Comparison of ENCODE assay signal across 18 cellular contexts in the genomic region with DNA sequence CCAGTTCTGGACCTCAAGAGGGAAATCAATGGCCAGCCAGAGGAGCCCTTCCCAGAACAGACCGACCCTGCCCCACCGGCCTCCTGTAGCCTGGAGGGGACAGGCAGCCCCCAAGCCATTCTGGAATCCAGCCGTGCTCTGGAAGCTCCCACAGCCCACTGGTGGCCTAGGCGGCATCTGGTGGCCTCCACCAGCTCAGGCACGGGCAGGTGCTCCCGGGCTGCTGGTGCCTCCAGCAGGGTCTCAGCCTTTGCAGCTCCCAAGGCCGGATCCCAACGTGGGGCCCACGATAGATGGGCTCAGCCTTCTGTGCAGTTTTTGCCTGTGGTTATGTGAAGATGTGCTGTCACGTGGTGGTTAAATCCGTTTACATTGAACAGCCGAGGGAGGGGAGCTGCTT. TPM values are rescaled to one million over a fixed set of nuclear protein-coding genes. Genes with fewer than 3 reads are reported as not detected.
DNase-seq lines count a peak whose midpoint lies in the region; TF ChIP-seq lines count a peak whose summit lies in the region.
"Had no signal": no experiment of that assay in that cellular context is flagged by ENCODE, and none has a peak within 500 bp of the region (broad histone marks: within the 10 kb centered on the region; RNA-seq: fewer than 3 reads in every experiment).

No MANE protein-coding gene starts in this region.

- TF ChIP-seq POLR2A in uterus (IDR thresholded peaks at IDR 0.05), result no peak

- H3K36me3 ChIP-seq in uterus, result no peaks in the 10 kb centered on the region
- H3K36me3 ChIP-seq: BE2C, gastrocnemius medialis, ovary, thyroid gland had no signal

- intact Hi-C loops in uterus (cut with DNase I; ENCODE audit: low total_unique reads), result no loop called here

- no peaks in the 10 kb centered on the region for H3K27me3 ChIP-seq in uterus
- H3K27me3 ChIP-seq: BE2C, gastrocnemius medialis, ovary, thyroid gland had no signal

- H3K9me3 ChIP-seq in uterus, result no peaks in the 10 kb centered on the region
- H3K9me3 ChIP-seq: BE2C, gastrocnemius medialis, ovary, thyroid gland had no signal

- H3K36me3 Mint-ChIP-seq in osteocyte (ENCODE audit: unreplicated experiment) (no peaks in the 10 kb centered on the region), immature natural killer cell (no peaks in the 10 kb centered on the region)

- TF ChIP-seq CTCF in osteocyte (IDR thresholded peaks at IDR 0.05) (no peak), uterus (IDR thresholded peaks at IDR 0.05) (no peak)

- no peak overlapping the region for H3K27ac ChIP-seq in uterus
- H3K27ac ChIP-seq: gastrocnemius medialis, ovary, thyroid gland had no signal

- no peak overlapping the region for H3K4me3 Mint-ChIP-seq in osteocyte (ENCODE audit: unreplicated experiment)
- no peak overlapping the region for H3K4me3 Mint-ChIP-seq in immature natural killer cell

- H3K9me3 Mint-ChIP-seq in osteocyte (ENCODE audit: unreplicated experiment) (no peaks in the 10 kb centered on the region), immature natural killer cell (no peaks in the 10 kb centered on the region)

- no peaks in the 10 kb centered on the region for H3K4me1 ChIP-seq in uterus
- H3K4me1 ChIP-seq: BE2C had no signal

- H3K27ac Mint-ChIP-seq in osteocyte (ENCODE audit: unreplicated experiment) (no peak overlapping the region), immature natural killer cell (no peak overlapping the region)

- H3K4me1 Mint-ChIP-seq in osteocyte (ENCODE audit: unreplicated experiment) (no peaks in the 10 kb centered on the region), immature natural killer cell (no peaks in the 10 kb centered on the region)

- H3K4me3 ChIP-seq in uterus, result no peak overlapping the region
- H3K4me3 ChIP-seq: gastrocnemius medialis, ovary, smooth muscle cell, thyroid gland had no signal

- DNase-seq in activated CD4-positive, CD25-positive, alpha-beta regulatory T cell treated with anti-CD3 and anti-CD28 coated beads, Interleukin-2, amount 50 U/mL, for 72 hours, result peak; percentile 24
- no peak for DNase-seq in activated CD4-positive, CD25-positive, alpha-beta regulatory T cell (lab: John Stamatoyannopoulos, UW)
- peak; percentile 1 for DNase-seq in stimulated activated CD4-positive, alpha-beta T cell treated with anti-CD3 and anti-CD28 coated beads, Interleukin-4, amount 100 ng/mL, for 24 hours
- no peak for DNase-seq in stimulated activated CD4-positive, alpha-beta T cell treated with anti-CD3 and anti-CD28 coated beads, Interleukin-4, amount 100 ng/mL, for 1 hour
- DNase-seq in osteocyte (ENCODE audit: extremely low spot score, unreplicated experiment) (peak; percentile 72), uterus (peak; percentile 2 to 15), C1 segment of cervical spinal cord (lab: John Stamatoyannopoulos, UW) (no peak), immature natural killer cell (no peak)
- DNase-seq: activated naive CD4-positive, alpha-beta T cell treated with Interleukin-2 at 50 U/mL for 16 hours; BE2C; dermis blood vessel endothelial cell; erythroblast; NCI-H1048; NCI-H2029; thyroid gland had no signal

- H3K27me3 Mint-ChIP-seq in osteocyte (ENCODE audit: unreplicated experiment) (peaks cover 5% of the 10 kb centered on the region), immature natural killer cell (ENCODE audit: low read depth in 3 of 3) (peaks cover 0 to 2% (median 0%) of the 10 kb centered on the region in 3 donors)

RNA-seq across cellular contexts. Expression of gene JAKMIP3, which starts 44.3 kb away (rescaled TPM):
- total RNA-seq in osteocyte, result 0.64 and 0.65 TPM in 2 replicates
- total RNA-seq in uterus, result 1 to 10 TPM in 2 of 4 donors, under 1 TPM in 1, not detected in 1; 0.26 to 1.3 (median 1.2) TPM
- not detected for polyA plus RNA-seq in immature natural killer cell
- total RNA-seq: dermis blood vessel endothelial cell, smooth muscle cell had no signal

Comparison
In these comparisons a context has a peak if more than half of its experiments do, and no peak if none do; other contexts are left out.
1. DNase-seq: peak in activated CD4-positive, CD25-positive, alpha-beta regulatory T cell treated with anti-CD3 and anti-CD28 coated beads, Interleukin-2, amount 50 U/mL, for 72 hours (single experiment), stimulated activated CD4-positive, alpha-beta T cell treated with anti-CD3 and anti-CD28 coated beads, Interleukin-4, amount 100 ng/mL, for 24 hours (single experiment), osteocyte (single experiment) and uterus (2 of 2); none in activated CD4-positive, CD25-positive, alpha-beta regulatory T cell (0 of 4), stimulated activated CD4-positive, alpha-beta T cell treated with anti-CD3 and anti-CD28 coated beads, Interleukin-4, amount 100 ng/mL, for 1 hour (single experiment), C1 segment of cervical spinal cord (0 of 14) and immature natural killer cell (0 of 3).